10 cellular contexts compared by ENCODE assay signal in the genomic region with DNA sequence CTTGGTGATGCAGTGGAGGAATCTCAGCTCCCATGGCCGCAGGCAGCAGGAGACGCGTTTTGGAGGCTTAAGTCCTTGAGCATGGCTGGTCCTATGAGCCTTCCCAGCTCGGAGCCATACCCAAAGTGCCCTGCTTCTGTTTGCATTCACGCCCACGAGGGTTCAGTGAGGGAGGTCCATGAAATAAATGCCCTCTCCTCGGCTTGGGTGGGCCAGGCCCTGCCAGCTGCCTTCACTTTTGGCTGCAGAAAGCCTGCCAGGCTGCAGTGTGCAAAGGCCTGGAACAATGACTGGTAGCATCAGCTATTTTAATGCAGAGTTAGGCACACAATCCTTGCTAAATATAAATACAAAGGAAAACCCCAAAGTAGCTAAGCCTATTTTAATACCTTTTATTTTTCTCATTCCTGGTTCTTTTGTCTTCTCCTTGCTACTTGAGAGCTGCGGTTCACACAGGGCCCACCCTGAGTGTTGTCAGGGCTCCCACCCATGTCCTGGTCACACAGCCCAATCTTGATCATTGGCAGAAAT. TPM values are rescaled to one million over a fixed set of nuclear protein-coding genes. Genes with fewer than 3 reads are reported as not detected.
DNase-seq lines count a peak whose midpoint lies in the region; ATAC-seq and TF ChIP-seq lines count a peak whose summit lies in the region.
"Had no signal": no experiment of that assay in that cellular context is flagged by ENCODE, and none has a peak within 500 bp of the region (broad histone marks: within the 10 kb centered on the region; RNA-seq: fewer than 3 reads in every experiment).

No MANE protein-coding gene starts in this region.

- no peak overlapping the region for H3K4me3 ChIP-seq in suprapubic skin

- no peak for TF ChIP-seq CTCF in suprapubic skin (IDR thresholded peaks at IDR 0.05)

- no peaks in the 10 kb centered on the region for H3K27me3 Mint-ChIP-seq in activated T-cell treated with anti-CD3 and anti-CD28 coated beads, Interleukin-2, amount 50 U/mL, for 72 hours (ENCODE audit: low read depth)
- H3K27me3 Mint-ChIP-seq in T-helper 17 cell (no peaks in the 10 kb centered on the region), immature natural killer cell (ENCODE audit: low read depth in 3 of 3) (peaks cover 2 to 9% (median 5%) of the 10 kb centered on the region in 3 donors)

- 67% methylated on average over 5 of the region's 8 CpGs for WGBS in suprapubic skin

- no peaks in the 10 kb centered on the region for H3K36me3 Mint-ChIP-seq in activated T-cell treated with anti-CD3 and anti-CD28 coated beads, Interleukin-2, amount 50 U/mL, for 72 hours (ENCODE audit: insufficient read depth in 2 of 2)
- H3K36me3 Mint-ChIP-seq in T-helper 17 cell (ENCODE audit: low read depth) = no peaks in the 10 kb centered on the region
- H3K36me3 Mint-ChIP-seq in immature natural killer cell = no peaks in the 10 kb centered on the region

- TF ChIP-seq EP300 in suprapubic skin (IDR thresholded peaks at IDR 0.05) = no peak

- H3K4me1 Mint-ChIP-seq in activated T-cell treated with anti-CD3 and anti-CD28 coated beads, Interleukin-2, amount 50 U/mL, for 72 hours (ENCODE audit: low read depth) = peaks cover 22% of the 10 kb centered on the region
- H3K4me1 Mint-ChIP-seq in T-helper 17 cell (peaks cover 29% of the 10 kb centered on the region), immature natural killer cell (peaks cover 20 to 29% of the 10 kb centered on the region in 2 donors)

- TF ChIP-seq POLR2A in suprapubic skin (IDR thresholded peaks at IDR 0.05) = no peak

- H3K27ac ChIP-seq in suprapubic skin = peak overlapping the region; percentile 96

- DNase-seq in activated T-cell treated with anti-CD3 and anti-CD28 coated beads, Interleukin-2, amount 50 U/mL, for 72 hours = no peak
- DNase-seq in activated T-cell treated with anti-CD3 and anti-CD28 coated beads for 4 hours (no peak), T-helper 17 cell (no peak), immature natural killer cell (no peak), suprapubic skin (ENCODE audit: low spot score in 2 of 2) (no peak), dedifferentiated amniotic fluid mesenchymal stem cell (ENCODE audit: extremely low spot score) (no peak)
- DNase-seq: NCI-H510A had no signal

- ATAC-seq in activated T-cell treated with anti-CD3 and anti-CD28 coated beads, Interleukin-2, amount 50 U/mL, for 72 hours (replicated peaks in 1 of 2) = no peak
- ATAC-seq in T-helper 17 cell (no peak), HG02588 (IDR thresholded peaks at IDR 0.05; ENCODE audit: unreplicated experiment) (no peak), HG02981 (IDR thresholded peaks at IDR 0.05; ENCODE audit: unreplicated experiment) (no peak)
- ATAC-seq: SK-N-SH treated with all-trans-retinoic acid at 6 μM for 48 hours had no signal

- H3K27ac Mint-ChIP-seq in activated T-cell treated with anti-CD3 and anti-CD28 coated beads, Interleukin-2, amount 50 U/mL, for 72 hours = no peak overlapping the region
- H3K27ac Mint-ChIP-seq in T-helper 17 cell (peak overlapping the region; percentile 51), immature natural killer cell (peak overlapping the region; percentile 84 to 92 (median 87))

- peaks cover 47% of the 10 kb centered on the region for H3K4me1 ChIP-seq in suprapubic skin

- H3K9me3 Mint-ChIP-seq in activated T-cell treated with anti-CD3 and anti-CD28 coated beads, Interleukin-2, amount 50 U/mL, for 72 hours = no peaks in the 10 kb centered on the region
- H3K9me3 Mint-ChIP-seq in immature natural killer cell = no peaks in the 10 kb centered on the region

- no peaks in the 10 kb centered on the region for H3K27me3 ChIP-seq in suprapubic skin

- H3K9me3 ChIP-seq in T-helper 17 cell (ENCODE audit: control insufficient read depth, low read length, poor library complexity, severe bottlenecking) (no peaks in the 10 kb centered on the region), suprapubic skin (no peaks in the 10 kb centered on the region)

- H3K4me3 Mint-ChIP-seq in activated T-cell treated with anti-CD3 and anti-CD28 coated beads, Interleukin-2, amount 50 U/mL, for 72 hours = peak overlapping the region; percentile 87 to 93
- peak overlapping the region; percentile 98 for H3K4me3 Mint-ChIP-seq in T-helper 17 cell
- H3K4me3 Mint-ChIP-seq in immature natural killer cell = peak overlapping the region; percentile 3 to 81 (median 78)

- H3K36me3 ChIP-seq in suprapubic skin = no peaks in the 10 kb centered on the region

RNA-seq across cellular contexts. Expression of a gene that starts 49.4 kb away (rescaled TPM):
- 100 to 1,000 TPM; 231 to 239 TPM for total RNA-seq in activated T-cell treated with anti-CD3 and anti-CD28 coated beads, Interleukin-2, amount 50 U/mL, for 72 hours
- total RNA-seq in T-helper 17 cell = 100 to 1,000 TPM; 318 to 496 TPM
- polyA plus RNA-seq in immature natural killer cell = 1,000 to 10,000 TPM in 1 of 3 donors, 100 to 1,000 TPM in 2; 850 to 1,086 (median 967) TPM
- total RNA-seq in suprapubic skin = 100 to 1,000 TPM; 224 to 510 (median 444) TPM
